In genomic region chr2:890791-891190, GRCh38 we compare ENCODE assay signal across 26 cellular contexts. TPM values are rescaled to one million over a fixed set of nuclear protein-coding genes. Genes with fewer than 3 reads are reported as not detected.
A peak's percentile ranks its signal among the peaks of the same experiment; 100 is the strongest.
DNase-seq lines count a peak whose midpoint lies in the region; ATAC-seq and TF ChIP-seq lines count a peak whose summit lies in the region.
"Had no signal": no experiment of that assay in that cellular context is flagged by ENCODE, and none has a peak within 500 bp of the region (broad histone marks: within the 10 kb centered on the region; RNA-seq: fewer than 3 reads in every experiment).

No MANE protein-coding gene starts in this region.

- no peaks in the 10 kb centered on the region for H3K9me3 Mint-ChIP-seq in activated CD8-positive, alpha-beta memory T cell treated with anti-CD3 and anti-CD28 coated beads, Interleukin-2, amount 10 ng/mL, durations not matched to agents 7 days and 5 days (ENCODE audit: low read depth)

- H3K36me3 Mint-ChIP-seq in activated CD8-positive, alpha-beta memory T cell treated with anti-CD3 and anti-CD28 coated beads, Interleukin-2, amount 10 ng/mL, durations not matched to agents 7 days and 5 days: no peaks in the 10 kb centered on the region
- H3K36me3 Mint-ChIP-seq: type B pancreatic cell had no signal

- H3K4me3 Mint-ChIP-seq in activated CD8-positive, alpha-beta memory T cell treated with anti-CD3 and anti-CD28 coated beads, Interleukin-2, amount 10 ng/mL, durations not matched to agents 7 days and 5 days: no peak overlapping the region
- H3K4me3 Mint-ChIP-seq: activated T-cell treated with anti-CD3 and anti-CD28 coated beads, Interleukin-2, amount 50 U/mL, for 72 hours; type B pancreatic cell had no signal

- no peak for TF ChIP-seq CTCF in fibroblast of mammary gland (conservative IDR thresholded peaks at IDR 0.05; ENCODE audit: control insufficient read depth, insufficient read depth, low read depth, low read length)

- CTCF ChIA-PET in activated CD8-positive, alpha-beta memory T cell treated with anti-CD3 and anti-CD28 coated beads, Interleukin-2, amount 10 ng/mL, durations not matched to agents 7 days and 5 days (lab: Charles Lee): interaction anchor here (1.8 kb wide), 1 partner anchor 14 kb away, joined by 3 read pairs; no protein-coding TSS in a partner anchor

- ATAC-seq in activated CD8-positive, alpha-beta memory T cell treated with anti-CD3 and anti-CD28 coated beads, Interleukin-2, amount 10 ng/mL, durations not matched to agents 7 days and 5 days: no peak
- ATAC-seq in HG03342 (IDR thresholded peaks at IDR 0.05; ENCODE audit: unreplicated experiment): no peak
- ATAC-seq in GM18858 (IDR thresholded peaks at IDR 0.05; ENCODE audit: unreplicated experiment): no peak
- ATAC-seq: activated T-cell treated with anti-CD3 and anti-CD28 coated beads, Interleukin-2, amount 50 U/mL, for 72 hours; heart right ventricle; left cardiac atrium had no signal

- H3K4me1 Mint-ChIP-seq in activated CD8-positive, alpha-beta memory T cell treated with anti-CD3 and anti-CD28 coated beads, Interleukin-2, amount 10 ng/mL, durations not matched to agents 7 days and 5 days: no peaks in the 10 kb centered on the region

- peaks cover 18% of the 10 kb centered on the region for H3K27me3 Mint-ChIP-seq in activated CD8-positive, alpha-beta memory T cell treated with anti-CD3 and anti-CD28 coated beads, Interleukin-2, amount 10 ng/mL, durations not matched to agents 7 days and 5 days
- H3K27me3 Mint-ChIP-seq: type B pancreatic cell had no signal

- DNase-seq in activated CD8-positive, alpha-beta memory T cell treated with anti-CD3 and anti-CD28 coated beads, Interleukin-2, amount 10 ng/mL, durations not matched to agents 7 days and 5 days: peak; percentile 18
- DNase-seq in activated CD8-positive, alpha-beta memory T cell treated with anti-CD3 and anti-CD28 coated beads, Interleukin-2, amount 50 U/mL, for 4 hours: no peak
- DNase-seq in M059J (ENCODE audit: low read depth): peak; percentile 63
- peak; percentile 56 for DNase-seq in fibroblast of mammary gland (ENCODE audit: low read depth)
- DNase-seq in ureter (ENCODE audit: low spot score): peak; percentile 18
- DNase-seq in RKO (ENCODE audit: low spot score): no peak
- DNase-seq: 8988T; activated naive CD4-positive, alpha-beta T cell treated with Interleukin-2 at 50 U/mL for 16 hours; activated T-cell treated with anti-CD3 and anti-CD28 coated beads, Interleukin-2, amount 50 U/mL, for 72 hours; BE2C; dermis blood vessel endothelial cell; heart right ventricle; left cardiac atrium; mesenchymal stem cell; MM.1S; NCI-H1436; NCI-H2107; NCI-H446 treated with DMSO at 0.1 percent for 48 hours; SHP77 treated with DMSO at 0.1 percent for 48 hours; T-helper 1 cell had no signal

- no peak overlapping the region for H3K4me3 ChIP-seq in fibroblast of mammary gland (ENCODE audit: control insufficient read depth, low read depth, low read length)
- H3K4me3 ChIP-seq: cardiac muscle cell, HAP-1, heart right ventricle had no signal

- no peak overlapping the region for H3K27ac Mint-ChIP-seq in activated CD8-positive, alpha-beta memory T cell treated with anti-CD3 and anti-CD28 coated beads, Interleukin-2, amount 10 ng/mL, durations not matched to agents 7 days and 5 days
- H3K27ac Mint-ChIP-seq: activated T-cell treated with anti-CD3 and anti-CD28 coated beads, Interleukin-2, amount 50 U/mL, for 72 hours; type B pancreatic cell had no signal

RNA-seq across cellular contexts. Expression of gene SNTG2, which starts 59.9 kb away (rescaled TPM):
- total RNA-seq in activated CD8-positive, alpha-beta memory T cell treated with anti-CD3 and anti-CD28 coated beads, Interleukin-2, amount 10 ng/mL, durations not matched to agents 7 days and 5 days: 1 to 10 TPM in 1 of 2 experiments, under 1 TPM in 1; 0.37 to 1.6 TPM
- not detected in 2 replicates for total RNA-seq in M059J (2014; rRNA removed; shearing (Covaris generic))
- 9.9 TPM for total RNA-seq in ureter
- total RNA-seq: pulmonary artery endothelial cell had no signal

Comparison
In these comparisons a context has a peak if more than half of its experiments do, and no peak if none do; other contexts are left out.
1. DNase-seq: peak in activated CD8-positive, alpha-beta memory T cell treated with anti-CD3 and anti-CD28 coated beads, Interleukin-2, amount 10 ng/mL, durations not matched to agents 7 days and 5 days (single experiment), M059J (single experiment), fibroblast of mammary gland (single experiment) and ureter (single experiment); none in activated CD8-positive, alpha-beta memory T cell treated with anti-CD3 and anti-CD28 coated beads, Interleukin-2, amount 50 U/mL, for 4 hours (single experiment) and RKO (single experiment).